Comparison of ENCODE assay signal across 8 cellular contexts in the genomic region with DNA sequence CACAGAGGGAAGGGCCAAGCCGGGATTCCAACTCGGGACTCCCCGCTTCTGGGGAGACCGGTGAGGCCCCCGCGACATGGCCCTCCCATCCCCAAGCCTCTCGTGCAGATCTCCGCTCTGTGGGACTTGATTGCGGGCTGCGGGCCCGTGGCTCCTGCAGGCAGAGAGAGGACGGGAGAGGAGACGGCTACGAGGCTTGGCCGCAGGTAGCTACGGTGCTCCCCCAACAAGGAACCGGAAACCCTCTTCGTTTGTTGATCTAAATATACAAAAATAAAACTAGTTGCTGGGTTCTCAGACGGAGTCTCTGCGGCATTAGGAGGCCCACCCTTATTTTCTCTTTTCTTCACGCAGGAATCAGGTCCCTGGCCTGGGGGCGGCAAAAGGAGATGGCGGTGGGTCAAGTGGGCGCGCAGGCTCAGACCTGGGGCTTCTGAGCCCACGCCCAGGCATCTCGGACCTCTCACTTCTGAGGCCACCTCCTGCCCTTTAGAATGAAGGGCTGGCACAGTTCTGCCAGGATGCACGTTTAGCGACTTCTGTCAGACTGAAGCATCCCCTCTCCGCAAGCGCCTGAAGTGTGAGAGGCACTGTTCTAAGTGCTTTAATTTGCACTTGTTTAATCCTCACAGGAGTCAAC. TPM values are rescaled to one million over a fixed set of nuclear protein-coding genes. Genes with fewer than 3 reads are reported as not detected.
DNase-seq lines count a peak whose midpoint lies in the region; ATAC-seq and TF ChIP-seq lines count a peak whose summit lies in the region.

No MANE protein-coding gene starts in this region.

- peak; percentile 23 for TF ChIP-seq POLR2A in transverse colon (IDR thresholded peaks at IDR 0.05)

- H3K4me1 Mint-ChIP-seq in activated CD4-positive, alpha-beta T cell treated with anti-CD3 and anti-CD28 coated beads for 36 hours: peaks cover 22% of the 10 kb centered on the region

- peak; percentile 21 for ATAC-seq in activated CD4-positive, alpha-beta T cell treated with anti-CD3 and anti-CD28 coated beads for 36 hours
- peak; percentile 16 for ATAC-seq in HG03060 (IDR thresholded peaks at IDR 0.05; ENCODE audit: low read depth, unreplicated experiment)
- ATAC-seq in mucosa of descending colon: peak; percentile 60

- H3K9me3 ChIP-seq in mucosa of descending colon (no peaks in the 10 kb centered on the region), transverse colon (no peaks in the 10 kb centered on the region)

- peak; percentile 53 for DNase-seq in activated CD4-positive, alpha-beta T cell treated with anti-CD3 and anti-CD28 coated beads for 36 hours
- DNase-seq in activated CD4-positive, alpha-beta T cell treated with anti-CD3 and anti-CD28 coated beads for 1 hour: no peak
- DNase-seq in T-helper 2 cell (peak in 4 of 5 experiments; percentile 18 to 79 (median 54)), coronary artery (ENCODE audit: low spot score) (no peak), mucosa of descending colon (peak; percentile 30 to 68 (median 31)), transverse colon (peak; percentile 42), T1000 (lab: John Stamatoyannopoulos, UW) (no peak)

- intact Hi-C loops in activated CD4-positive, alpha-beta T cell treated with anti-CD3 and anti-CD28 coated beads for 36 hours (cut with DNase I, micrococcal nuclease): loop anchor here (1.0 to 5.0 kb wide), 3 partner anchors 28 to 444 kb away; no protein-coding TSS in a partner anchor
- intact Hi-C loops in mucosa of descending colon (cut with DNase I, micrococcal nuclease): no loop called here
- intact Hi-C loops in transverse colon (cut with DNase I; ENCODE audit: low total_unique reads): loop anchor here (5.0 kb wide), 1 partner anchor 208 kb away; a partner anchor contains a TSS

- in situ Hi-C loops in transverse colon (cut with MboI; ENCODE audit: low pct_ligation_motif_present in 1 of 4, low pct_unique_long_range_greater_than_20kb in 1 of 4, low sequenced_read_pairs in 3 of 4): no loop called here

- H3K4me3 ChIP-seq in coronary artery (peak overlapping the region; percentile 97), mucosa of descending colon (peak overlapping the region; percentile 58), transverse colon (peak overlapping the region; percentile 75 to 85 (median 82))

- peaks cover 3% of the 10 kb centered on the region for H3K27me3 ChIP-seq in transverse colon

- H3K27me3 Mint-ChIP-seq in activated CD4-positive, alpha-beta T cell treated with anti-CD3 and anti-CD28 coated beads for 36 hours: no peaks in the 10 kb centered on the region

- POLR2A ChIA-PET in activated CD4-positive, alpha-beta T cell treated with anti-CD3 and anti-CD28 coated beads for 36 hours (lab: Charles Lee): interaction anchor here (1.5 kb wide), 1 partner anchor 34 kb away, joined by 3 read pairs; no protein-coding TSS in a partner anchor

- no peaks in the 10 kb centered on the region for H3K4me1 ChIP-seq in mucosa of descending colon (ENCODE audit: low read depth)
- H3K4me1 ChIP-seq in transverse colon: peaks cover 0 to 15% (median 12%) of the 10 kb centered on the region in 4 donors

- H3K4me3 Mint-ChIP-seq in activated CD4-positive, alpha-beta T cell treated with anti-CD3 and anti-CD28 coated beads for 36 hours: peak overlapping the region; percentile 78

- CTCF ChIA-PET in activated CD4-positive, alpha-beta T cell treated with anti-CD3 and anti-CD28 coated beads for 36 hours (lab: Charles Lee): interaction anchor here (0.6 to 4.3 kb wide), 6 partner anchors 9 to 291 kb away, joined by 3 to 17 read pairs (median 6); no protein-coding TSS in a partner anchor

- TF ChIP-seq CTCF in coronary artery (IDR thresholded peaks at IDR 0.05) (no peak), mucosa of descending colon (IDR thresholded peaks at IDR 0.05) (no peak), transverse colon (IDR thresholded peaks at IDR 0.05) (no peak)

- 16% methylated on average over 31 of the region's 31 CpGs; no CpG with 5 or more reads in 1 of the 2 donors for WGBS in transverse colon (ENCODE audit: low coverage in 1 of 2), 2 donors

- H3K27ac ChIP-seq in coronary artery (peak overlapping the region; percentile 89 to 95), transverse colon (peak overlapping the region; percentile 88 to 92 (median 90))

- no peaks in the 10 kb centered on the region for H3K36me3 ChIP-seq in mucosa of descending colon (ENCODE audit: low read depth)
- H3K36me3 ChIP-seq in transverse colon: no peaks in the 10 kb centered on the region

- H3K9me3 Mint-ChIP-seq in activated CD4-positive, alpha-beta T cell treated with anti-CD3 and anti-CD28 coated beads for 36 hours (ENCODE audit: low read depth): peaks cover 2% of the 10 kb centered on the region

- TF ChIP-seq EP300 in transverse colon (IDR thresholded peaks at IDR 0.05; ENCODE audit: low read depth): no peak

- H3K27ac Mint-ChIP-seq in activated CD4-positive, alpha-beta T cell treated with anti-CD3 and anti-CD28 coated beads for 36 hours: peak overlapping the region; percentile 70

- no peaks in the 10 kb centered on the region for H3K36me3 Mint-ChIP-seq in activated CD4-positive, alpha-beta T cell treated with anti-CD3 and anti-CD28 coated beads for 36 hours (ENCODE audit: low read depth)

RNA-seq across cellular contexts. Expression of a gene that starts 10.9 kb away (rescaled TPM):
- 10 to 100 TPM; 11.8 to 19.6 TPM for total RNA-seq in activated CD4-positive, alpha-beta T cell treated with anti-CD3 and anti-CD28 coated beads for 36 hours
- total RNA-seq in mucosa of descending colon (10 to 100 TPM in 1 of 3 donors, 1 to 10 TPM in 2; 5.5 to 23.0 (median 6.3) TPM), transverse colon (10 to 100 TPM in 2 of 4 donors, 1 to 10 TPM in 1, under 1 TPM in 1; 0.60 to 12.7 (median 7.8) TPM)

Comparison
In these comparisons a context has a peak if more than half of its experiments do, and no peak if none do; other contexts are left out.
1. DNase-seq: peak in activated CD4-positive, alpha-beta T cell treated with anti-CD3 and anti-CD28 coated beads for 36 hours (single experiment), T-helper 2 cell (4 of 5), mucosa of descending colon (3 of 3) and transverse colon (single experiment); none in activated CD4-positive, alpha-beta T cell treated with anti-CD3 and anti-CD28 coated beads for 1 hour (single experiment), coronary artery (single experiment) and T1000 (single experiment).
2. intact Hi-C loops: an anchor here in activated CD4-positive, alpha-beta T cell treated with anti-CD3 and anti-CD28 coated beads for 36 hours (1.0 to 5.0 kb wide) and transverse colon (5.0 kb wide); none called in mucosa of descending colon.
3. Peak in every context shown above with its lines, with median percentiles within 50 percentile points of each other: ATAC-seq and H3K4me3 ChIP-seq.